9 cellular contexts compared by ENCODE assay signal in the genomic region with DNA sequence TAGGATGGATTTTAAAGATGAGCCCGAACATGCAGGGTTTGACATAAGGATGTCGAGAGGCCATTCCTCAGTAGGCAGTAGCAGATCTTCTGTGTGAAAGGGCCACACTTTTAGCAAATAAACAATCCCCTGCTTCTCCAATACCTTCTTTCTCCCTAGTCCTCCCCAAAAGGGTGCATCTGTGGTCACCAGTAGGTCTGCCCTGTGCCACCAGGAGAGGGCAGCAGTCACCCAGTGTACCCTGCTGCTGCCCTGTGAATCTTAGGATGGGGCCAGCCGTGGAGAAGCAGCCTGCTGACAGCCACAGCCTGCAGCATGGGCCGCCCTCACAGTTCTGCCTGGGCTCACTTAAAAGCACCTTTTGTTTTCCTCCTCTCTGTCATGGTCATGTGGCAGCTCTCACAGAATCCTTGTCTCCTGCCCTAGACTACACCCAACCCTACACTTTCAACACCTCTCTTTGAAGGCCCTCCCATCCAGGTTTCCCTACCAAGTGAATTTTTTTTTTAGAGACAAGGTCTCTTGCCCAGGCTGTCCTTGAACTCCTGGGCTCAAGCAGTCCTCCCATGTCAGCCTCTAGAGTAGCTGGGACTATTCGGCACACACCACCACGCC. TPM values are rescaled to one million over a fixed set of nuclear protein-coding genes. Genes with fewer than 3 reads are reported as not detected.
A peak's percentile ranks its signal among the peaks of the same experiment; 100 is the strongest.
DNase-seq lines count a peak whose midpoint lies in the region; ATAC-seq, FAIRE-seq and TF ChIP-seq lines count a peak whose summit lies in the region.
"Not testable (repeated sequence)": the region's sequence is repeated elsewhere in the genome, so short reads cannot be mapped to it uniquely, and the experiment has no call there.
"Had no signal": no experiment of that assay in that cellular context is flagged by ENCODE, and none has a peak within 500 bp of the region (broad histone marks: within the 10 kb centered on the region; RNA-seq: fewer than 3 reads in every experiment).

No MANE protein-coding gene starts in this region.

- not testable (repeated sequence) for H3K4me2 ChIP-seq in KMS-11

- H3K36me3 Mint-ChIP-seq in osteocyte (ENCODE audit: unreplicated experiment), result not testable (repeated sequence)

- not testable (repeated sequence) for H3K27ac ChIP-seq in KMS-11, SJCRH30, testis

- not testable (repeated sequence) for H4K20me1 ChIP-seq in KMS-11 (ENCODE audit: insufficient read depth)

- H3K9me3 ChIP-seq in SJCRH30 (replicated peaks); testis: not testable (repeated sequence)

- not testable (repeated sequence) for FAIRE-seq in bronchial epithelial cell (lab: Jason Lieb, UNC)

- not testable (repeated sequence) for H3K9me3 Mint-ChIP-seq in osteocyte (ENCODE audit: unreplicated experiment)

- not testable (repeated sequence) for H3K27me3 ChIP-seq in KMS-11 (ENCODE audit: insufficient read depth, low read depth); SJCRH30; bronchial epithelial cell (ENCODE audit: control insufficient read depth, insufficient read depth, low read length); testis

- H3K4me3 Mint-ChIP-seq in osteocyte (ENCODE audit: unreplicated experiment), result not testable (repeated sequence)

- TF ChIP-seq CTCF in KMS-11 (conservative IDR thresholded peaks at IDR 0.05; ENCODE audit: low read depth, low read length), result peak; percentile 55
- TF ChIP-seq CTCF in bronchial epithelial cell (IDR thresholded peaks at IDR 0.05; ENCODE audit: insufficient read depth, low read length, severe bottlenecking), result peak; percentile 50
- TF ChIP-seq CTCF in osteocyte (IDR thresholded peaks at IDR 0.05), result peak; percentile 67
- peak in 2 of 3 experiments; percentile 44 to 53 for TF ChIP-seq CTCF in testis (IDR thresholded peaks at IDR 0.05)

- not testable (repeated sequence) for H3K27me3 Mint-ChIP-seq in osteocyte (ENCODE audit: unreplicated experiment)

- H3K36me3 ChIP-seq in KMS-11 (ENCODE audit: insufficient read depth); SJCRH30; bronchial epithelial cell (ENCODE audit: control insufficient read depth, insufficient read depth, low read length); testis (ENCODE audit: low read depth, missing control alignments): not testable (repeated sequence)

- DNase-seq in DMS 273 (lab: John Stamatoyannopoulos, UW; ENCODE audit: unreplicated experiment), result peak; percentile 11
- peak; percentile 48 to 51 for DNase-seq in SJCRH30
- DNase-seq in activated CD8-positive, alpha-beta memory T cell treated with anti-CD3 and anti-CD28 coated beads for 4 hours (ENCODE audit: low read depth in 2 of 2), result peak; percentile 27 to 28
- DNase-seq in bronchial epithelial cell (ENCODE audit: low read depth), result not testable (repeated sequence)
- DNase-seq in left cardiac atrium, result peak; percentile 44
- DNase-seq in osteocyte (ENCODE audit: extremely low spot score, unreplicated experiment), result peak; percentile 85
- peak; percentile 70 for DNase-seq in testis

- not testable (repeated sequence) for H3K79me2 ChIP-seq in KMS-11 (ENCODE audit: insufficient read depth, low read depth)

- intact Hi-C loops in left cardiac atrium (cut with DNase I); testis (cut with DNase I; ENCODE audit: low total_unique reads): not testable (repeated sequence)

- H3K4me3 ChIP-seq in KMS-11 (IDR thresholded peaks at IDR 0.05; ENCODE audit: insufficient read depth, low read depth, low read length); SJCRH30; bronchial epithelial cell (ENCODE audit: low read depth, low read length); testis: not testable (repeated sequence)

- peaks cover 27% of the 10 kb centered on the region for H3K4me1 ChIP-seq in KMS-11 (ENCODE audit: low read depth, poor library complexity, severe bottlenecking)
- H3K4me1 ChIP-seq in SJCRH30, testis: not testable (repeated sequence)

- not testable (repeated sequence) for TF ChIP-seq POLR2A in testis (IDR thresholded peaks at IDR 0.05)

- not testable (repeated sequence) for H3K27ac Mint-ChIP-seq in osteocyte (ENCODE audit: unreplicated experiment)

- H2AFZ ChIP-seq in KMS-11 (ENCODE audit: low read depth), result not testable (repeated sequence)

- not testable (repeated sequence) for ATAC-seq in left cardiac atrium

- H3K9ac ChIP-seq in KMS-11, result not testable (repeated sequence)

- H3K4me1 Mint-ChIP-seq in osteocyte (ENCODE audit: unreplicated experiment), result peaks cover 17% of the 10 kb centered on the region

- 67 to 70% methylated on average over 5 to 6 of the region's 6 CpGs for WGBS in testis, 2 donors

RNA-seq across cellular contexts. Expression of a gene that starts 40.3 kb away (rescaled TPM):
- not detected in 2 replicates for total RNA-seq in SJCRH30 (2014; rRNA removed; shearing (Covaris generic))
- total RNA-seq in bronchial epithelial cell (not detected in 2 replicates), left cardiac atrium (not detected), osteocyte (not detected in 2 replicates), testis (not detected)
- polyA plus RNA-seq in testis (ENCODE audit: insufficient read depth, low read depth, low replicate concordance), result not detected
- total RNA-seq: activated CD8-positive, alpha-beta memory T cell treated with anti-CD3 and anti-CD28 coated beads for 36 hours had no signal
